1 cellular context compared by ENCODE assay signal in the genomic region with DNA sequence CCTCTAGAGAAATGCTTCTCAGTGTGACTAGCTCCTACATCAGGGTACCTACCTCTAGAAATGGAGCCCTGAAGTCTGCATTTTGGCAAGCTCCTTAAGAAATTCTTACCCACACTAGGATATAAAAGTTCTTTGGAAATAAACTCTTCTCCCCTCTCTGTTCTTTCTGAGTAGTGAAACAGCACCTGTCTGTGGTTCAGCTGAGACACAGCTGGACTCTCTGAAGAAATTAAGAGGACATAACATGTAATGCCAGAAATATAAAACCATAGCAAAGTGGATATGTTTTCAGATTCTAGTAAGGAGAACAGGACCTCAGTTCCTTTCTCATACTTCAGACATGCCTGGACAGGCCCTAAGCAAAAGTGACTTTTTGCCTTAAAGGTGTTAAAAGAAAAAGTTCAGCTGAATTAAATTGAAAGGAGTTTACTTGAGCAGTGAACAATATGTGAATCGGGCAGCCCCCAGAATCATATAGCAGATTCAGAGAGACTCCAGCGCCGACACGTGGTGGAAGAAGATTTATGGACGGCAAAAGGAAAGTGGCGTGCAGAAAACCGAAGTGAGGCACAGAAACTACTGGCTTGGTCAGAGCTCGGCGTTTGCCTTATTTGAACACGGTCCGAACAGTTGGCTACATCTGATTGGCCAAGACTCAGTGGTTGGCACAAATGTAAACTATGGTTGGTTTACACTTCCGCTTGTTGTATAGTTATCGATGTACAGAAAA.
TF ChIP-seq lines count a peak whose summit lies in the region.

No MANE protein-coding gene starts in this region.

TF ChIP-seq in GM23338, 12 proteins besides CTCF, POLR2A, EP300 and RAD21 (continued from another document):
- no peak for TF ChIP-seq ZNF462 (CRISPR knock-in tag; IDR thresholded peaks at IDR 0.05)
- no peak for TF ChIP-seq STAT1 (IDR thresholded peaks at IDR 0.05; ENCODE audit: unreplicated experiment)
